In the genomic region with DNA sequence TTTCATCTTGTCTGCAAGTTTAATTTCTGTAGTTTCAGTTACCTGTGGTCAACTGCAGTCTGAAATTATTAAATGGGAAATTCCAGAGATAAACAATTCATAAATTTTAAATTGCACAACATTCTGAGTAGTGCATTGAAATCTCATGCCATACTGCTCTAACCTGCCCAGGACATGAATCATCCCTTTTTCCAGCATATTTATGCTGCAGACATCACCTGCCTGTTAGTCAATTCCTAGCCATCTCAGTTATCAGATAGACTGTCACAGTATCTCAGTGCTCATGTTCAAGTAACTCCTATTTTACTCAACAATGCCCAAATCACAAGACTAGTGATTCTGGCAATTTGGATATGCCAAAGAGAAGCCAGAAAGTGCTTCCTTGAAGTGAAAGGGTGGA, we compare ENCODE assay signal across 1 cellular context.
TF ChIP-seq lines count a peak whose summit lies in the region.

No MANE protein-coding gene starts in this region.

TF ChIP-seq in HepG2, 621 proteins besides CTCF, POLR2A, EP300 and RAD21 (continued from another document):
- TF ChIP-seq, protein P1, sequence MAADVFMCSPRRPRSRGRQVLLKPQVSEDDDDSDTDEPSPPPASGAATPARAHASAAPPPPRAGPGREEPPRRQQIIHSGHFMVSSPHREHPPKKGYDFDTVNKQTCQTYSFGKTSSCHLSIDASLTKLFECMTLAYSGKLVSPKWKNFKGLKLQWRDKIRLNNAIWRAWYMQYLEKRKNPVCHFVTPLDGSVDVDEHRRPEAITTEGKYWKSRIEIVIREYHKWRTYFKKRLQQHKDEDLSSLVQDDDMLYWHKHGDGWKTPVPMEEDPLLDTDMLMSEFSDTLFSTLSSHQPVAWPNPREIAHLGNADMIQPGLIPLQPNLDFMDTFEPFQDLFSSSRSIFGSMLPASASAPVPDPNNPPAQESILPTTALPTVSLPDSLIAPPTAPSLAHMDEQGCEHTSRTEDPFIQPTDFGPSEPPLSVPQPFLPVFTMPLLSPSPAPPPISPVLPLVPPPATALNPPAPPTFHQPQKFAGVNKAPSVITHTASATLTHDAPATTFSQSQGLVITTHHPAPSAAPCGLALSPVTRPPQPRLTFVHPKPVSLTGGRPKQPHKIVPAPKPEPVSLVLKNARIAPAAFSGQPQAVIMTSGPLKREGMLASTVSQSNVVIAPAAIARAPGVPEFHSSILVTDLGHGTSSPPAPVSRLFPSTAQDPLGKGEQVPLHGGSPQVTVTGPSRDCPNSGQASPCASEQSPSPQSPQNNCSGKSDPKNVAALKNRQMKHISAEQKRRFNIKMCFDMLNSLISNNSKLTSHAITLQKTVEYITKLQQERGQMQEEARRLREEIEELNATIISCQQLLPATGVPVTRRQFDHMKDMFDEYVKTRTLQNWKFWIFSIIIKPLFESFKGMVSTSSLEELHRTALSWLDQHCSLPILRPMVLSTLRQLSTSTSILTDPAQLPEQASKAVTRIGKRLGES (CRISPR knock-in tag; IDR thresholded peaks at IDR 0.05; ENCODE audit: borderline replicate concordance) = no peak
- no peak for TF ChIP-seq U2AF2 (IDR thresholded peaks at IDR 0.05; ENCODE audit: low read depth, low read length)
- no peak for TF ChIP-seq XRCC5 (optimal IDR thresholded peaks at IDR 0.05; ENCODE audit: low read length)
- no peak for TF ChIP-seq ZNF484 (CRISPR knock-in tag; IDR thresholded peaks at IDR 0.05; ENCODE audit: borderline replicate concordance, low read depth)
- TF ChIP-seq CBX5 (CRISPR knock-in tag; IDR thresholded peaks at IDR 0.05; ENCODE audit: borderline replicate concordance) = no peak
- TF ChIP-seq, protein P2, sequence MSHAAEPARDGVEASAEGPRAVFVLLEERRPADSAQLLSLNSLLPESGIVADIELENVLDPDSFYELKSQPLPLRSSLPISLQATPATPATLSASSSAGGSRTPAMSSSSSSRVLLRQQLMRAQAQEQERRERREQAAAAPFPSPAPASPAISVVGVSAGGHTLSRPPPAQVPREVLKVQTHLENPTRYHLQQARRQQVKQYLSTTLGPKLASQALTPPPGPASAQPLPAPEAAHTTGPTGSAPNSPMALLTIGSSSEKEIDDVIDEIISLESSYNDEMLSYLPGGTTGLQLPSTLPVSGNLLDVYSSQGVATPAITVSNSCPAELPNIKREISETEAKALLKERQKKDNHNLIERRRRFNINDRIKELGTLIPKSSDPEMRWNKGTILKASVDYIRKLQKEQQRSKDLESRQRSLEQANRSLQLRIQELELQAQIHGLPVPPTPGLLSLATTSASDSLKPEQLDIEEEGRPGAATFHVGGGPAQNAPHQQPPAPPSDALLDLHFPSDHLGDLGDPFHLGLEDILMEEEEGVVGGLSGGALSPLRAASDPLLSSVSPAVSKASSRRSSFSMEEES (CRISPR knock-in tag; IDR thresholded peaks at IDR 0.05) = no peak
- no peak for TF ChIP-seq HES4 (CRISPR knock-in tag; IDR thresholded peaks at IDR 0.05; ENCODE audit: borderline replicate concordance)
- TF ChIP-seq MYC (CRISPR knock-in tag; IDR thresholded peaks at IDR 0.05; ENCODE audit: borderline replicate concordance) = no peak
- TF ChIP-seq ZNF121 (CRISPR knock-in tag; IDR thresholded peaks at IDR 0.05) = no peak
- TF ChIP-seq SNAI1 (CRISPR knock-in tag; IDR thresholded peaks at IDR 0.05; ENCODE audit: borderline replicate concordance) = no peak
- no peak for TF ChIP-seq SRSF1 (optimal IDR thresholded peaks at IDR 0.05; ENCODE audit: low read depth, low read length)
- no peak for TF ChIP-seq FOXM1 (CRISPR knock-in tag; IDR thresholded peaks at IDR 0.05)
- no peak for TF ChIP-seq ATM (IDR thresholded peaks at IDR 0.05; ENCODE audit: borderline replicate concordance)
- no peak for TF ChIP-seq ZNF720 (CRISPR knock-in tag; IDR thresholded peaks at IDR 0.05)
